ENCODE assay signal across 21 cellular contexts in the genomic region with DNA sequence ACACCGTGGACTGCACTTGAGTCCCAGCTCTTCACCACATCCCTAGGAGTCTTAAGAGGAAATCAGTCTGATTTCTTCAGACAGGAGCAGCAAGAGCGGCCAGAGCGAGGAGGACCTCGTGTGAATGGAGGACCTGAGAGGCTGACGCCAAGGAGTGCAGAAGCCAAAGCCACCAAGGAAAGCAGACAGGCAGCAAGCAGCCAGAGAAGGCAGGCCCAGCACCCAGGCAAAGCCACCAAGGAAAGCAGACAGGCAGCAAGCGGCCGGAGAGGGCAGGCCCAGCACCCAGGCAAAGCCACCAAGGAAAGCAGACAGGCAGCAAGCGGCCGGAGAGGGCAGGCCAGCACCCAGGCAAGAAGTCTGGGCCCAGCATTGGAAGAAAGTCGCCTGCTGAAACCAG.
"Had no signal": no experiment of that assay in that cellular context is flagged by ENCODE, and none has a peak within 500 bp of the region (broad histone marks: within the 10 kb centered on the region; RNA-seq: fewer than 3 reads in every experiment).

No MANE protein-coding gene starts in this region.

- H3K4me3 Mint-ChIP-seq: activated CD4-positive, alpha-beta T cell treated with anti-CD3 and anti-CD28 coated beads, Interleukin-2, amount 10 ng/mL, durations not matched to agents 24 days and 14 days; natural killer cell treated with Interleukin-12 subunit alpha and Interleukin-12 subunit beta and Interleukin-15 and Interleukin-18, amount 100 ng/mL, for 72 hours had no signal

- H3K4me1 Mint-ChIP-seq: activated CD4-positive, alpha-beta T cell treated with anti-CD3 and anti-CD28 coated beads, Interleukin-2, amount 10 ng/mL, durations not matched to agents 24 days and 14 days had no signal

- ATAC-seq: activated naive CD4-positive, alpha-beta T cell treated with anti-CD3 and anti-CD28 coated beads, Interleukin-2, amount 50 U/mL, for 72 hours; body of pancreas; left lung; mucosa of descending colon; natural killer cell treated with Interleukin-12 subunit alpha and Interleukin-12 subunit beta and Interleukin-15 and Interleukin-18, amount 100 ng/mL, for 72 hours had no signal

- H3K9me3 Mint-ChIP-seq: activated CD4-positive, alpha-beta T cell treated with anti-CD3 and anti-CD28 coated beads, Interleukin-2, amount 10 ng/mL, durations not matched to agents 24 days and 14 days; activated naive CD4-positive, alpha-beta T cell treated with anti-CD3 and anti-CD28 coated beads, Interleukin-2, amount 50 U/mL, for 72 hours; natural killer cell treated with Interleukin-12 subunit alpha and Interleukin-12 subunit beta and Interleukin-15 and Interleukin-18, amount 100 ng/mL, for 72 hours had no signal

- H3K9me3 ChIP-seq: body of pancreas, esophagus squamous epithelium, left lung, mucosa of descending colon, tibial nerve, uterus had no signal

- H3K36me3 ChIP-seq: uterus had no signal

- DNase-seq: activated CD4-positive, alpha-beta T cell treated with anti-CD3 and anti-CD28 coated beads, Interleukin-2, amount 10 ng/mL, durations not matched to agents 24 days and 14 days; activated CD4-positive, CD25-positive, alpha-beta regulatory T cell; activated effector memory CD4-positive, alpha-beta T cell treated with Interleukin-2 at 50 U/mL for 16 hours; activated T-cell treated with anti-CD3 and anti-CD28 coated beads, Interleukin-2, amount 50 U/mL, for 1 hour; amniotic stem cell; body of pancreas; caudate nucleus; effector CD4-positive, alpha-beta T cell; esophagus squamous epithelium; hypothalamus; kidney; left lung; mucosa of descending colon; stimulated activated naive CD4-positive, alpha-beta T cell treated with Interleukin-2 at 50 U/mL for 16 hours; substantia nigra; uterus had no signal

- H3K27me3 ChIP-seq: body of pancreas, esophagus squamous epithelium, left lung, tibial nerve, uterus had no signal

- H3K4me3 ChIP-seq: body of pancreas, esophagus squamous epithelium, left lung, mucosa of descending colon, tibial nerve, uterus had no signal

- H3K27ac Mint-ChIP-seq: activated CD4-positive, alpha-beta T cell treated with anti-CD3 and anti-CD28 coated beads, Interleukin-2, amount 10 ng/mL, durations not matched to agents 24 days and 14 days had no signal

- FAIRE-seq: colon, endothelial cell of umbilical vein, kidney had no signal

- H3K27ac ChIP-seq: body of pancreas, esophagus squamous epithelium, left lung, tibial nerve, uterus had no signal

- H3K4me1 ChIP-seq: body of pancreas, uterus had no signal

- H3K27me3 Mint-ChIP-seq: activated CD4-positive, alpha-beta T cell treated with anti-CD3 and anti-CD28 coated beads, Interleukin-2, amount 10 ng/mL, durations not matched to agents 24 days and 14 days; natural killer cell treated with Interleukin-12 subunit alpha and Interleukin-12 subunit beta and Interleukin-15 and Interleukin-18, amount 100 ng/mL, for 72 hours had no signal
